15 cellular contexts compared by ENCODE assay signal in genomic region chr3:119365418-119365817, GRCh38.
DNase-seq lines count a peak whose midpoint lies in the region; ATAC-seq and TF ChIP-seq lines count a peak whose summit lies in the region.
"Had no signal": no experiment of that assay in that cellular context is flagged by ENCODE, and none has a peak within 500 bp of the region (broad histone marks: within the 10 kb centered on the region; RNA-seq: fewer than 3 reads in every experiment).

No MANE protein-coding gene starts in this region.

- H3K4me1 ChIP-seq in endodermal cell (ENCODE audit: control insufficient read depth, insufficient read depth, low read length): peaks cover 5% of the 10 kb centered on the region

- H3K4me3 Mint-ChIP-seq in endodermal cell (no peak overlapping the region), neural crest cell (no peak overlapping the region)
- H3K4me3 Mint-ChIP-seq: CD4-positive, alpha-beta memory T cell; IgD-negative memory B cell had no signal

- H3K9me3 ChIP-seq in SK-N-MC (ENCODE audit: low read depth, low read length) (no peaks in the 10 kb centered on the region), endodermal cell (ENCODE audit: control insufficient read depth, low read length) (no peaks in the 10 kb centered on the region)
- H3K9me3 ChIP-seq: BE2C had no signal

- no peaks in the 10 kb centered on the region for H3K9me3 Mint-ChIP-seq in endodermal cell
- H3K9me3 Mint-ChIP-seq in neural crest cell: no peaks in the 10 kb centered on the region
- H3K9me3 Mint-ChIP-seq: CD4-positive, alpha-beta memory T cell; IgD-negative memory B cell had no signal

- H3K4me3 ChIP-seq in SK-N-MC (no peak overlapping the region), endodermal cell (ENCODE audit: low read length) (peak overlapping the region; percentile 34)
- H3K4me3 ChIP-seq: GM12878, GM23248 had no signal

- TF ChIP-seq CTCF in endodermal cell (conservative IDR thresholded peaks at IDR 0.05): no peak
- TF ChIP-seq CTCF in neural crest cell (conservative IDR thresholded peaks at IDR 0.05): no peak

- peak overlapping the region; percentile 30; the same call in 1 of the 2 replicates for H3K27ac ChIP-seq in SK-N-MC
- H3K27ac ChIP-seq in endodermal cell (ENCODE audit: low read depth, low read length): no peak overlapping the region
- H3K27ac ChIP-seq: C4-2B, GM23248 had no signal

- H3K27me3 ChIP-seq in endodermal cell (ENCODE audit: control insufficient read depth, insufficient read depth, low read length, poor library complexity, severe bottlenecking): no peaks in the 10 kb centered on the region
- H3K27me3 ChIP-seq: BE2C had no signal

- peaks cover 11% of the 10 kb centered on the region for H3K4me1 Mint-ChIP-seq in endodermal cell
- H3K4me1 Mint-ChIP-seq in neural crest cell: peaks cover 9% of the 10 kb centered on the region
- H3K4me1 Mint-ChIP-seq: CD4-positive, alpha-beta memory T cell had no signal

- H3K27me3 Mint-ChIP-seq in endodermal cell (ENCODE audit: insufficient read depth) (no peaks in the 10 kb centered on the region), neural crest cell (ENCODE audit: low read depth) (no peaks in the 10 kb centered on the region)
- H3K27me3 Mint-ChIP-seq: CD4-positive, alpha-beta memory T cell; IgD-negative memory B cell had no signal

- DNase-seq in SK-N-MC (ENCODE audit: low read depth, low spot score) (no peak), endodermal cell (no peak), neural crest cell (ENCODE audit: low read depth, low spot score) (no peak), NCI-H187 (lab: John Stamatoyannopoulos, UW) (no peak), NCI-H345 treated with DMSO at 0.1 percent for 48 hours (lab: John Stamatoyannopoulos, UW; ENCODE audit: unreplicated experiment) (no peak), islet precursor cell (no peak)
- DNase-seq: BE2C; CD4-positive, alpha-beta memory T cell; DMS79; GM23248; H7 had no signal

- 80 to 93% methylated on average over 3 of the region's 3 CpGs for WGBS in endodermal cell (ENCODE audit: insufficient coverage in 1 of 2, insufficient read length in 1 of 2), 2 experiments

- no peak for ATAC-seq in HG02840 (IDR thresholded peaks at IDR 0.05; ENCODE audit: low FRiP score, unreplicated experiment)
- ATAC-seq: GM12878 had no signal

- H3K9ac ChIP-seq in SK-N-MC (ENCODE audit: insufficient read length) (no peak overlapping the region), endodermal cell (ENCODE audit: extremely low read depth, low read length, poor library complexity, severe bottlenecking) (no peak overlapping the region)
- H3K9ac ChIP-seq: GM23248 had no signal

- H3K36me3 Mint-ChIP-seq in endodermal cell (ENCODE audit: low read depth): no peaks in the 10 kb centered on the region
- H3K36me3 Mint-ChIP-seq in neural crest cell (ENCODE audit: low read depth): no peaks in the 10 kb centered on the region

- H3K36me3 ChIP-seq in SK-N-MC (ENCODE audit: insufficient read depth, low read length): peaks cover 8% of the 10 kb centered on the region; the same call in 1 of the 2 replicates
- H3K36me3 ChIP-seq in endodermal cell (ENCODE audit: control insufficient read depth, insufficient read depth, low read length): no peaks in the 10 kb centered on the region
- H3K36me3 ChIP-seq: BE2C had no signal

- H3K27ac Mint-ChIP-seq in endodermal cell (no peak overlapping the region), neural crest cell (ENCODE audit: unreplicated experiment) (peak overlapping the region; percentile 62)
- H3K27ac Mint-ChIP-seq: CD4-positive, alpha-beta memory T cell; IgD-negative memory B cell had no signal
